8 cellular contexts compared by ENCODE assay signal in genomic region chr18:8704361-8705279, GRCh38. TPM values are rescaled to one million over a fixed set of nuclear protein-coding genes. Genes with fewer than 3 reads are reported as not detected.
DNase-seq lines count a peak whose midpoint lies in the region; ATAC-seq and TF ChIP-seq lines count a peak whose summit lies in the region.

No MANE protein-coding gene starts in this region.

- H3K9ac ChIP-seq in endodermal cell (ENCODE audit: extremely low read depth, low read length, poor library complexity, severe bottlenecking) = no peak overlapping the region

- peaks cover 14 to 27% (median 19%) of the 10 kb centered on the region in 3 donors for H3K4me1 Mint-ChIP-seq in CD8-positive, alpha-beta memory T cell
- H3K4me1 Mint-ChIP-seq in endodermal cell (peaks cover 28% of the 10 kb centered on the region), mesothelial cell of epicardium (peaks cover 25% of the 10 kb centered on the region)

- POLR2A ChIA-PET in CD8-positive, alpha-beta memory T cell (lab: Charles Lee) = no interaction called here

- H3K36me3 ChIP-seq in CD8-positive, alpha-beta memory T cell (ENCODE audit: insufficient read depth, low read length) = no peaks in the 10 kb centered on the region
- H3K36me3 ChIP-seq in endodermal cell (ENCODE audit: control insufficient read depth, insufficient read depth, low read length) = no peaks in the 10 kb centered on the region

- peak; percentile 83 for ATAC-seq in GM21381 (IDR thresholded peaks at IDR 0.05; ENCODE audit: unreplicated experiment)

- peak overlapping the region; percentile 74 for H3K4me3 ChIP-seq in CD8-positive, alpha-beta memory T cell (ENCODE audit: low read length)
- H3K4me3 ChIP-seq in endodermal cell (ENCODE audit: low read length) = peak overlapping the region; percentile 78

- H3K27me3 ChIP-seq in CD8-positive, alpha-beta memory T cell (ENCODE audit: insufficient read depth, low read length, poor library complexity, severe bottlenecking) = peaks cover 34% of the 10 kb centered on the region
- H3K27me3 ChIP-seq in endodermal cell (ENCODE audit: control insufficient read depth, insufficient read depth, low read length, poor library complexity, severe bottlenecking) = peaks cover 32% of the 10 kb centered on the region

- 9 to 43% methylated on average over 14 to 70 of the region's 71 CpGs for WGBS in endodermal cell (ENCODE audit: insufficient coverage in 1 of 2, insufficient read length in 1 of 2), 2 experiments

- peaks cover 0 to 3% (median 2%) of the 10 kb centered on the region in 3 donors for H3K36me3 Mint-ChIP-seq in CD8-positive, alpha-beta memory T cell
- no peaks in the 10 kb centered on the region for H3K36me3 Mint-ChIP-seq in endodermal cell (ENCODE audit: low read depth)
- no peaks in the 10 kb centered on the region for H3K36me3 Mint-ChIP-seq in mesothelial cell of epicardium

- peak overlapping the region in 5 of 8 donors; percentile 52 to 79 (median 65) for H3K27ac Mint-ChIP-seq in CD8-positive, alpha-beta memory T cell
- H3K27ac Mint-ChIP-seq in endodermal cell = no peak overlapping the region
- peak overlapping the region; percentile 64 for H3K27ac Mint-ChIP-seq in mesothelial cell of epicardium

- DNase-seq in CD8-positive, alpha-beta memory T cell = peak; percentile 80 to 85 (median 82)
- DNase-seq in HT-29 (ENCODE audit: low spot score) (peak; percentile 88), NOMO-1 treated with DMSO at 0.1 percent for 48 hours (lab: John Stamatoyannopoulos, UW; ENCODE audit: unreplicated experiment) (peak; percentile 74), endodermal cell (peak; percentile 93), mesothelial cell of epicardium (ENCODE audit: low spot score in 2 of 2, unreplicated experiment in 2 of 2) (peak; percentile 87 to 88)
- DNase-seq in activated CD8-positive, alpha-beta memory T cell treated with anti-CD3 and anti-CD28 coated beads, Interleukin-2, amount 50 U/mL, for 24 hours (ENCODE audit: extremely low read depth) = peak; percentile 51
- DNase-seq in stimulated activated CD8-positive, alpha-beta memory T cell treated with anti-CD3 and anti-CD28 coated beads, Interleukin-15, amount 100 ng/mL, for 24 hours (ENCODE audit: low read depth) = peak; percentile 78

- TF ChIP-seq CTCF in endodermal cell (conservative IDR thresholded peaks at IDR 0.05) = peak; percentile 23
- TF ChIP-seq CTCF in mesothelial cell of epicardium (IDR thresholded peaks at IDR 0.05; ENCODE audit: unreplicated experiment) = no peak

- peak overlapping the region; percentile 82 to 92 (median 90) for H3K4me3 Mint-ChIP-seq in CD8-positive, alpha-beta memory T cell
- peak overlapping the region; percentile 69 for H3K4me3 Mint-ChIP-seq in endodermal cell
- peak overlapping the region; percentile 85 for H3K4me3 Mint-ChIP-seq in mesothelial cell of epicardium

- H3K27me3 Mint-ChIP-seq in CD8-positive, alpha-beta memory T cell = peaks cover 33 to 69% of the 10 kb centered on the region in 2 donors
- H3K27me3 Mint-ChIP-seq in endodermal cell (ENCODE audit: insufficient read depth) = peaks cover 31% of the 10 kb centered on the region
- peaks cover 37% of the 10 kb centered on the region for H3K27me3 Mint-ChIP-seq in mesothelial cell of epicardium (ENCODE audit: low read depth)

- H3K9me3 ChIP-seq in CD8-positive, alpha-beta memory T cell (ENCODE audit: low read length) = no peaks in the 10 kb centered on the region
- no peaks in the 10 kb centered on the region for H3K9me3 ChIP-seq in endodermal cell (ENCODE audit: control insufficient read depth, low read length)

- peaks cover 19% of the 10 kb centered on the region for H3K4me1 ChIP-seq in CD8-positive, alpha-beta memory T cell (ENCODE audit: insufficient read depth, low read length)
- peaks cover 5% of the 10 kb centered on the region for H3K4me1 ChIP-seq in endodermal cell (ENCODE audit: control insufficient read depth, insufficient read depth, low read length)

- CTCF ChIA-PET in CD8-positive, alpha-beta memory T cell (lab: Charles Lee) = no interaction called here

- peaks cover 0 to 3% (median 0%) of the 10 kb centered on the region in 5 donors for H3K9me3 Mint-ChIP-seq in CD8-positive, alpha-beta memory T cell
- H3K9me3 Mint-ChIP-seq in endodermal cell (no peaks in the 10 kb centered on the region), mesothelial cell of epicardium (no peaks in the 10 kb centered on the region)

- H3K27ac ChIP-seq in CD8-positive, alpha-beta memory T cell (ENCODE audit: low read depth, low read length) = peak overlapping the region; percentile 24
- no peak overlapping the region for H3K27ac ChIP-seq in endodermal cell (ENCODE audit: low read depth, low read length)

RNA-seq across cellular contexts. Expression of gene MTCL1, which starts 0.7 kb away (rescaled TPM):
- total RNA-seq in CD8-positive, alpha-beta memory T cell = 1 to 10 TPM; 1.0 to 1.1 TPM
- polyA plus RNA-seq in CD8-positive, alpha-beta memory T cell = not detected
- 21.1 and 22.2 TPM in 2 replicates for total RNA-seq in HT-29 (2014; rRNA removed; shearing (Covaris generic))
- total RNA-seq in endodermal cell (10 to 100 TPM; 15.0 to 26.0 TPM), mesothelial cell of epicardium (24.0 to 26.2 TPM (median 24.7 TPM) in 3 replicates)
- polyA plus RNA-seq in endodermal cell (2013, experiment 1 of 2) = 31.7 TPM
- polyA plus RNA-seq in endodermal cell (2013, experiment 2 of 2) = 26.8 TPM

Comparison
In these comparisons a context has a peak if more than half of its experiments do, and no peak if none do; other contexts are left out.
1. RNA of gene MTCL1, which starts 0.7 kb away (total RNA-seq): 15.0 to 26.0 TPM in endodermal cell, 24.0 to 26.2 TPM in mesothelial cell of epicardium and 21.1 to 22.2 TPM in HT-29; 1.0 to 1.1 TPM in CD8-positive, alpha-beta memory T cell; every median in the first group is over 4 times any median in the second.
2. Peak in every context shown above with its lines, with median percentiles within 50 percentile points of each other: DNase-seq and H3K4me3 Mint-ChIP-seq.